22 cellular contexts compared by ENCODE assay signal in genomic region chr2:71713581-71714580, GRCh38.
DNase-seq lines count a peak whose midpoint lies in the region; ATAC-seq and TF ChIP-seq lines count a peak whose summit lies in the region.
"Had no signal": no experiment of that assay in that cellular context is flagged by ENCODE, and none has a peak within 500 bp of the region (broad histone marks: within the 10 kb centered on the region; RNA-seq: fewer than 3 reads in every experiment).

No MANE protein-coding gene starts in this region.

- in situ Hi-C loops in IMR-90 (cut with MboI; ENCODE audit: low sequenced_read_pairs), result no loop called here

- H4K8ac ChIP-seq in IMR-90 (ENCODE audit: low read depth in 2 of 2, low read length in 2 of 2), result no peak overlapping the region

- H2BK20ac ChIP-seq in IMR-90 (ENCODE audit: low read depth, low read length), result no peak overlapping the region

- POLR2A ChIA-PET in IMR-90 (lab: Charles Lee; ENCODE audit: unreplicated experiment), result no interaction called here

- H3K9me3 ChIP-seq in IMR-90 (ENCODE audit: control insufficient read depth, insufficient read depth, low read length) (no peaks in the 10 kb centered on the region), BE2C (no peaks in the 10 kb centered on the region)
- H3K9me3 ChIP-seq: A549, HAP-1, mucosa of descending colon, SK-N-SH had no signal

- peaks cover 7% of the 10 kb centered on the region; the same call in 1 of the 2 replicates for H4K20me1 ChIP-seq in IMR-90 (ENCODE audit: insufficient read depth, low read length)

- H2AFZ ChIP-seq in IMR-90 (replicated peaks; ENCODE audit: low read length, poor library complexity), result no peak overlapping the region

- no TSS peak for BruUV-seq in IMR-90 (replicated peaks; lab: Mats Ljungman, UMichigan)

- TF ChIP-seq CTCF in IMR-90 (conservative IDR thresholded peaks at IDR 0.05; ENCODE audit: low read depth, low read length), result no peak
- TF ChIP-seq CTCF in chondrocyte (IDR thresholded peaks at IDR 0.05), result no peak
- no peak for TF ChIP-seq CTCF in BE2C (IDR thresholded peaks at IDR 0.05; ENCODE audit: low read depth, low read length)

- peak overlapping the region; percentile 20; the same call in 1 of the 2 replicates for H3K4ac ChIP-seq in IMR-90 (ENCODE audit: low read depth, low read length)

- no peak overlapping the region for H2BK15ac ChIP-seq in IMR-90 (ENCODE audit: low read depth, low read length)

- H3K9me3 Mint-ChIP-seq in chondrocyte (ENCODE audit: low read depth), result no peaks in the 10 kb centered on the region
- H3K9me3 Mint-ChIP-seq: activated CD4-positive, alpha-beta T cell treated with anti-CD3 and anti-CD28 coated beads, Interleukin-2, amount 10 ng/mL, durations not matched to agents 7 days and 5 days; activated naive CD4-positive, alpha-beta T cell treated with anti-CD3 and anti-CD28 coated beads, Interleukin-2, amount 50 U/mL, for 72 hours had no signal

- H4K5ac ChIP-seq in IMR-90 (ENCODE audit: low read depth, low read length), result no peak overlapping the region

- CTCF ChIA-PET in IMR-90 (lab: Yijun Ruan, JAX), result no interaction called here

- TF ChIP-seq POLR2A in IMR-90 (IDR thresholded peaks at IDR 0.05; ENCODE audit: low read depth, low read length), result no peak
- no peak for TF ChIP-seq POLR2A in erythroblast (IDR thresholded peaks at IDR 0.05; ENCODE audit: low read length)

- peaks cover 19% of the 10 kb centered on the region for H3K27me3 ChIP-seq in IMR-90 (ENCODE audit: control insufficient read depth, insufficient read depth, low read length)
- H3K27me3 ChIP-seq in BE2C, result no peaks in the 10 kb centered on the region
- H3K27me3 ChIP-seq: cardiac muscle cell had no signal

- peaks cover 13% of the 10 kb centered on the region; the same call in 1 of the 2 replicates for H3K9me1 ChIP-seq in IMR-90 (ENCODE audit: insufficient read depth, low read length)

- no peak overlapping the region for H2AK9ac ChIP-seq in IMR-90 (replicated peaks; ENCODE audit: low read depth, low read length, poor library complexity)

- intact Hi-C loops in IMR-90 (cut with micrococcal nuclease), result no loop called here

- H3K56ac ChIP-seq in IMR-90 (ENCODE audit: extremely low read depth, insufficient read depth, low read length), result no peak overlapping the region

- no peak overlapping the region for H3K18ac ChIP-seq in IMR-90 (ENCODE audit: low read depth, low read length)

- no peak overlapping the region for H2BK5ac ChIP-seq in IMR-90 (ENCODE audit: low read depth, low read length, poor library complexity, severe bottlenecking)

- no peak overlapping the region for H3K27ac ChIP-seq in IMR-90 (ENCODE audit: insufficient read depth, low read length)
- H3K27ac ChIP-seq: A549, cardiac muscle cell had no signal

- H4K91ac ChIP-seq in IMR-90 (ENCODE audit: insufficient read depth, low read depth, low read length), result no peak overlapping the region

- H3K9ac ChIP-seq in IMR-90 (ENCODE audit: low read depth, low read length), result no peak overlapping the region
- H3K9ac ChIP-seq: SK-N-SH had no signal

- H3K4me3 Mint-ChIP-seq in chondrocyte (ENCODE audit: unreplicated experiment), result no peak overlapping the region
- H3K4me3 Mint-ChIP-seq: activated CD4-positive, alpha-beta T cell treated with anti-CD3 and anti-CD28 coated beads, Interleukin-2, amount 10 ng/mL, durations not matched to agents 7 days and 5 days had no signal

- peaks cover 11% of the 10 kb centered on the region for H3K4me1 ChIP-seq in IMR-90 (ENCODE audit: control insufficient read depth, insufficient read depth, low read length)
- H3K4me1 ChIP-seq in BE2C, result no peaks in the 10 kb centered on the region
- H3K4me1 ChIP-seq: HAP-1 had no signal

- DNase-seq in AG08395 (ENCODE audit: low spot score), result peak; percentile 62
- DNase-seq in IMR-90, result peak; percentile 39
- peak; percentile 44 for DNase-seq in chondrocyte (ENCODE audit: low spot score)
- peak; percentile 74 for DNase-seq in mesenteric fat pad (ENCODE audit: low spot score)
- no peak for DNase-seq in BE2C
- no peak for DNase-seq in RPMI8226
- DNase-seq in erythroblast (lab: John Stamatoyannopoulos, UW), result no peak
- DNase-seq: activated CD4-positive, alpha-beta T cell treated with anti-CD3 and anti-CD28 coated beads, Interleukin-2, amount 10 ng/mL, durations not matched to agents 7 days and 5 days; activated T-cell treated with anti-CD3 and anti-CD28 coated beads for 4 hours; effector CD4-positive, alpha-beta T cell; left colon; mucosa of descending colon; NCI-H187 treated with DMSO at 0.1 percent for 48 hours; NCI-H526; nucleus accumbens; SK-N-SH; stimulated activated naive CD4-positive, alpha-beta T cell treated with Interleukin-2 at 50 U/mL for 16 hours had no signal

- H3K14ac ChIP-seq in IMR-90 (replicated peaks; ENCODE audit: low read depth, low read length), result 0 out of 2 replicates have a peak overlapping the region, but pooled peaks have one; percentile 8

- H3K36me3 ChIP-seq in IMR-90 (ENCODE audit: control insufficient read depth, insufficient read depth, low read length) (no peaks in the 10 kb centered on the region), BE2C (no peaks in the 10 kb centered on the region)
- H3K36me3 ChIP-seq: cardiac muscle cell, HAP-1 had no signal

- TF ChIP-seq RAD21 in IMR-90 (IDR thresholded peaks at IDR 0.05; ENCODE audit: low read length), result no peak

- H3K4me2 ChIP-seq in IMR-90 (ENCODE audit: low read depth, low read length), result no peak overlapping the region
- H3K4me2 ChIP-seq: A549, SK-N-SH had no signal

- WGBS in IMR-90 (ENCODE audit: extremely low coverage in 2 of 2, insufficient read length in 1 of 2), 2 experiments, result 60% methylated on average over 2 of the region's 11 CpGs; no CpG with 5 or more reads in 1 of the 2 experiments

- H3K79me1 ChIP-seq in IMR-90 (ENCODE audit: low read depth in 1 of 2, low read length in 2 of 2), result no peaks in the 10 kb centered on the region

- peak overlapping the region; percentile 4; the same call in 1 of the 2 replicates for H2AK5ac ChIP-seq in IMR-90 (ENCODE audit: low read depth, low read length)

- H3K4me3 ChIP-seq in IMR-90 (ENCODE audit: insufficient read depth, low read depth, low read length) (no peak overlapping the region), BE2C (ENCODE audit: low read depth, low read length) (no peak overlapping the region)
- H3K4me3 ChIP-seq: A549, cardiac muscle cell, HAP-1, mucosa of descending colon had no signal

- no peak overlapping the region for H2BK120ac ChIP-seq in IMR-90 (ENCODE audit: low read depth, low read length)

- no peaks in the 10 kb centered on the region for H3K27me3 Mint-ChIP-seq in chondrocyte (ENCODE audit: low read depth)
- H3K27me3 Mint-ChIP-seq: activated CD4-positive, alpha-beta T cell treated with anti-CD3 and anti-CD28 coated beads, Interleukin-2, amount 10 ng/mL, durations not matched to agents 7 days and 5 days had no signal

- peaks cover 13% of the 10 kb centered on the region for H3K4me1 Mint-ChIP-seq in chondrocyte (ENCODE audit: low read depth)
- H3K4me1 Mint-ChIP-seq: activated CD4-positive, alpha-beta T cell treated with anti-CD3 and anti-CD28 coated beads, Interleukin-2, amount 10 ng/mL, durations not matched to agents 7 days and 5 days had no signal

- peak; percentile 12; the same call in 1 of the 2 replicates for ATAC-seq in IMR-90 (ENCODE audit: low read depth)
- no peak for ATAC-seq in GM18502 (IDR thresholded peaks at IDR 0.05; ENCODE audit: poor library complexity, unreplicated experiment)
- ATAC-seq: A549, left colon, mucosa of descending colon had no signal

- no peak overlapping the region for H3K27ac Mint-ChIP-seq in chondrocyte (ENCODE audit: unreplicated experiment)
- H3K27ac Mint-ChIP-seq: activated CD4-positive, alpha-beta T cell treated with anti-CD3 and anti-CD28 coated beads, Interleukin-2, amount 10 ng/mL, durations not matched to agents 7 days and 5 days; activated naive CD4-positive, alpha-beta T cell treated with anti-CD3 and anti-CD28 coated beads, Interleukin-2, amount 50 U/mL, for 72 hours had no signal

- dilution Hi-C loops in IMR-90 (cut with HindIII; ENCODE audit: low sequenced_read_pairs, unreplicated experiment), result no loop called here

- no peak overlapping the region for H3K23ac ChIP-seq in IMR-90 (ENCODE audit: low read depth, low read length)

- no peaks in the 10 kb centered on the region for H3K36me3 Mint-ChIP-seq in chondrocyte (ENCODE audit: low read depth)
- H3K36me3 Mint-ChIP-seq: activated naive CD4-positive, alpha-beta T cell treated with anti-CD3 and anti-CD28 coated beads, Interleukin-2, amount 50 U/mL, for 72 hours had no signal

TF ChIP-seq in IMR-90, 13 proteins besides CTCF, POLR2A, EP300 and RAD21 (continues in another document):
- no peak for TF ChIP-seq RFX5 (IDR thresholded peaks at IDR 0.05; ENCODE audit: low read depth, low read length)
- TF ChIP-seq NFE2L2 (IDR thresholded peaks at IDR 0.05; ENCODE audit: low read depth, low read length), result no peak
- no peak for TF ChIP-seq MAZ (IDR thresholded peaks at IDR 0.05; ENCODE audit: borderline replicate concordance, low read depth, low read length)
- TF ChIP-seq USF2 (IDR thresholded peaks at IDR 0.05; ENCODE audit: low read depth, low read length), result no peak
- no peak for TF ChIP-seq MAFK (IDR thresholded peaks at IDR 0.05; ENCODE audit: low read depth, low read length)
- no peak for TF ChIP-seq CEBPB (IDR thresholded peaks at IDR 0.05; ENCODE audit: low read depth, low read length)
- no peak for TF ChIP-seq FOS (IDR thresholded peaks at IDR 0.05; ENCODE audit: low read depth, low read length)
- TF ChIP-seq, protein P1, sequence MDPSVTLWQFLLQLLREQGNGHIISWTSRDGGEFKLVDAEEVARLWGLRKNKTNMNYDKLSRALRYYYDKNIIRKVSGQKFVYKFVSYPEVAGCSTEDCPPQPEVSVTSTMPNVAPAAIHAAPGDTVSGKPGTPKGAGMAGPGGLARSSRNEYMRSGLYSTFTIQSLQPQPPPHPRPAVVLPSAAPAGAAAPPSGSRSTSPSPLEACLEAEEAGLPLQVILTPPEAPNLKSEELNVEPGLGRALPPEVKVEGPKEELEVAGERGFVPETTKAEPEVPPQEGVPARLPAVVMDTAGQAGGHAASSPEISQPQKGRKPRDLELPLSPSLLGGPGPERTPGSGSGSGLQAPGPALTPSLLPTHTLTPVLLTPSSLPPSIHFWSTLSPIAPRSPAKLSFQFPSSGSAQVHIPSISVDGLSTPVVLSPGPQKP (IDR thresholded peaks at IDR 0.05; ENCODE audit: borderline replicate concordance, low read depth, low read length), result no peak
- TF ChIP-seq SMC3 (IDR thresholded peaks at IDR 0.05; ENCODE audit: low read depth, low read length), result no peak
- no peak for TF ChIP-seq MXI1 (IDR thresholded peaks at IDR 0.05; ENCODE audit: borderline replicate concordance, low read depth, low read length)
- no peak for TF ChIP-seq BHLHE40 (IDR thresholded peaks at IDR 0.05; ENCODE audit: low read depth, low read length)
- no peak for TF ChIP-seq CHD1 (IDR thresholded peaks at IDR 0.05; ENCODE audit: low read depth, low read length)

Comparison
In these comparisons a context has a peak if more than half of its experiments do, and no peak if none do; other contexts are left out.
1. DNase-seq: peak in AG08395 (single experiment), IMR-90 (single experiment), chondrocyte (single experiment) and mesenteric fat pad (single experiment); none in BE2C (single experiment), RPMI8226 (single experiment) and erythroblast (0 of 2).